Comparison of ENCODE assay signal across 22 cellular contexts in genomic region chr1:168369655-168370054, GRCh38.
"Had no signal": no experiment of that assay in that cellular context is flagged by ENCODE, and none has a peak within 500 bp of the region (broad histone marks: within the 10 kb centered on the region; RNA-seq: fewer than 3 reads in every experiment).

No MANE protein-coding gene starts in this region.

- H3K9me3 Mint-ChIP-seq: mesothelial cell of epicardium; naive B cell; naive thymus-derived CD8-positive, alpha-beta T cell had no signal

- H3K9me3 ChIP-seq: esophagus squamous epithelium, gastrocnemius medialis, heart right ventricle, left lung, lower lobe of right lung, mucosa of descending colon had no signal

- H3K4me3 Mint-ChIP-seq: mesothelial cell of epicardium; naive B cell; naive thymus-derived CD8-positive, alpha-beta T cell had no signal

- H3K4me3 ChIP-seq: coronary artery, dorsolateral prefrontal cortex, esophagus squamous epithelium, gastrocnemius medialis, heart right ventricle, left lung, lower lobe of right lung, mucosa of descending colon had no signal

- H3K36me3 ChIP-seq: esophagus squamous epithelium, gastrocnemius medialis, heart right ventricle, left lung, lower lobe of right lung had no signal

- DNase-seq: dermis blood vessel endothelial cell; dorsolateral prefrontal cortex; effector CD4-positive, alpha-beta T cell; effector memory CD4-positive, alpha-beta T cell; esophagus squamous epithelium; foreskin fibroblast; foreskin melanocyte; gastrocnemius medialis; glutamatergic neuron; head of caudate nucleus; heart right ventricle; hippocampal formation; left cardiac atrium; left lung; left ventricle myocardium superior; lower lobe of right lung; mesenchymal stem cell; mucosa of descending colon; naive B cell; naive thymus-derived CD8-positive, alpha-beta T cell had no signal

- H3K27ac ChIP-seq: coronary artery, esophagus squamous epithelium, gastrocnemius medialis, heart right ventricle, left lung, lower lobe of right lung had no signal

- H3K4me1 Mint-ChIP-seq: naive B cell had no signal

- H3K36me3 Mint-ChIP-seq: mesothelial cell of epicardium; naive B cell; naive thymus-derived CD8-positive, alpha-beta T cell had no signal

- H3K27me3 ChIP-seq: dorsolateral prefrontal cortex, esophagus squamous epithelium, gastrocnemius medialis, heart right ventricle, left lung had no signal

- H3K4me1 ChIP-seq: esophagus squamous epithelium, gastrocnemius medialis, left lung, lower lobe of right lung had no signal

- H3K27ac Mint-ChIP-seq: mesothelial cell of epicardium; naive thymus-derived CD8-positive, alpha-beta T cell had no signal
